In the genomic region with DNA sequence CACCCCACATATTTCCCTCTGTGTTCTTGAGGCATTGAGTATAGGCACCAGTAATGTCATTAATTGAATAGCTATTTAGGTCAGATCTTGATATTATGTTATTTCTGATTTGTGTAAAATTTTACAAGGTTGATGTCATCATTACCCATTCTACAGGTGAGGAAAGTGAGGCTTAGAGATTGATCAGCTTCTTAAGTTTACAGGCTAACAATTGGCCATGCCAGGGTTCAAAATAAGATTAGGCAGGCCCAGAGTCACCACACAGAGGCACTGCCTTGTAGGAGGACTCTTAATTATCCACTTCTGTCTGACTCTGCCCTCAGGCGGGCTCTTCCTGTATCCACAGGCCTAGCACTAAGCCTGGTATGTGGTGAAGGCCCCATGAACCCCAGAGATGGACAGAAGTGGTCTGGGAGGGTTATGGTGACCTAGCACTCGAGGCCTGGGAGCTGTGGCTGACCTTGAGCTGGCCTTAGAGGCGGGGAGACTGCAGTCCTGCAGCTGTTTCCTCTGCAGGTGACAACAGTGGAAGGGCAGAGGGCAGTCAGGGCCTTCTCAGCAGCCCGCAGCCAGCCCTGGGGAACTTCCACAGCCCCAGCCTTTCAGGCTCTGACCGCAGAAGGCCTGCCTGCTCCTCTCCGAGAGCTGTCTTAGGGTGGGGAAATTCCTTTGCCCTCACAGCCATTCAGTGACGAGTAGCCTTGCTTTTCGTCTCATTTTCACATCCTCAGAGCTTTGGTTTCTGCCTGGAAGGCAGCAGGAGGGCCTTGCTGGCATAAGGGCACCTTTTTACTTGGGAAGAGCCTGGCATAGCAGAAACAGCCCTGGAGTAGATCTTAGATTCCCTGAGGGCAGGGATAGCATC, we compare ENCODE assay signal across 8 cellular contexts.
DNase-seq lines count a peak whose midpoint lies in the region; ATAC-seq and TF ChIP-seq lines count a peak whose summit lies in the region.

No MANE protein-coding gene starts in this region.

- H3K27me3 ChIP-seq in muscle layer of duodenum (ENCODE audit: low read depth, low read length) (no peaks in the 10 kb centered on the region), brain microvascular endothelial cell (replicated peaks) (no peaks in the 10 kb centered on the region)

- no peaks in the 10 kb centered on the region for H3K4me1 ChIP-seq in muscle layer of duodenum (ENCODE audit: control insufficient read depth in 1 of 2, insufficient read depth in 2 of 2, low read length in 2 of 2)

- in situ Hi-C loops in brain microvascular endothelial cell (cut with HindIII; ENCODE audit: low pct_ligation_motif_present, low sequenced_read_pairs) = no loop called here

- H3K27ac ChIP-seq in muscle layer of duodenum (ENCODE audit: low read length) (peak overlapping the region; percentile 14), brain microvascular endothelial cell (no peak overlapping the region), caudate nucleus (ENCODE audit: low read depth, low read length) (no peak overlapping the region)

- H3K36me3 ChIP-seq in muscle layer of duodenum (ENCODE audit: control insufficient read depth in 1 of 2, insufficient read depth in 2 of 2, low read length in 2 of 2) (peaks cover 13 to 51% of the 10 kb centered on the region in 2 donors), brain microvascular endothelial cell (replicated peaks) (peaks cover 43% of the 10 kb centered on the region)

- TF ChIP-seq CTCF in brain microvascular endothelial cell (IDR thresholded peaks at IDR 0.05; ENCODE audit: low read depth, low read length, missing control alignments) = no peak

- ATAC-seq in GM19025 (IDR thresholded peaks at IDR 0.05; ENCODE audit: low read depth, unreplicated experiment) (peak; percentile 98), HG02981 (IDR thresholded peaks at IDR 0.05; ENCODE audit: unreplicated experiment) (peak; percentile 89)

- peak; percentile 22 to 39 for DNase-seq in activated CD4-positive, alpha-beta T cell treated with anti-CD3 and anti-CD28 coated beads, Interleukin-2, amount 50 U/mL, for 24 hours (ENCODE audit: low read depth in 1 of 2, low spot score in 1 of 2)
- DNase-seq in brain microvascular endothelial cell (no peak), caudate nucleus (lab: John Stamatoyannopoulos, UW) (no peak), cortex of kidney (lab: John Stamatoyannopoulos, UW) (no peak), NCI-H1694 (lab: John Stamatoyannopoulos, UW) (no peak)

- no peak overlapping the region for H3K4me3 ChIP-seq in muscle layer of duodenum (ENCODE audit: low read depth in 1 of 2, low read length in 2 of 2)
- no peak overlapping the region for H3K4me3 ChIP-seq in brain microvascular endothelial cell (ENCODE audit: low read depth, low read length)

- no peaks in the 10 kb centered on the region for H3K9me3 ChIP-seq in muscle layer of duodenum (ENCODE audit: control insufficient read depth in 1 of 2, low read length in 2 of 2)

Comparison
In these comparisons a context has a peak if more than half of its experiments do, and no peak if none do; other contexts are left out.
1. DNase-seq: peak in activated CD4-positive, alpha-beta T cell treated with anti-CD3 and anti-CD28 coated beads, Interleukin-2, amount 50 U/mL, for 24 hours (2 of 2); none in brain microvascular endothelial cell (single experiment), caudate nucleus (0 of 61), cortex of kidney (single experiment) and NCI-H1694 (single experiment).